15 cellular contexts compared by ENCODE assay signal in the genomic region with DNA sequence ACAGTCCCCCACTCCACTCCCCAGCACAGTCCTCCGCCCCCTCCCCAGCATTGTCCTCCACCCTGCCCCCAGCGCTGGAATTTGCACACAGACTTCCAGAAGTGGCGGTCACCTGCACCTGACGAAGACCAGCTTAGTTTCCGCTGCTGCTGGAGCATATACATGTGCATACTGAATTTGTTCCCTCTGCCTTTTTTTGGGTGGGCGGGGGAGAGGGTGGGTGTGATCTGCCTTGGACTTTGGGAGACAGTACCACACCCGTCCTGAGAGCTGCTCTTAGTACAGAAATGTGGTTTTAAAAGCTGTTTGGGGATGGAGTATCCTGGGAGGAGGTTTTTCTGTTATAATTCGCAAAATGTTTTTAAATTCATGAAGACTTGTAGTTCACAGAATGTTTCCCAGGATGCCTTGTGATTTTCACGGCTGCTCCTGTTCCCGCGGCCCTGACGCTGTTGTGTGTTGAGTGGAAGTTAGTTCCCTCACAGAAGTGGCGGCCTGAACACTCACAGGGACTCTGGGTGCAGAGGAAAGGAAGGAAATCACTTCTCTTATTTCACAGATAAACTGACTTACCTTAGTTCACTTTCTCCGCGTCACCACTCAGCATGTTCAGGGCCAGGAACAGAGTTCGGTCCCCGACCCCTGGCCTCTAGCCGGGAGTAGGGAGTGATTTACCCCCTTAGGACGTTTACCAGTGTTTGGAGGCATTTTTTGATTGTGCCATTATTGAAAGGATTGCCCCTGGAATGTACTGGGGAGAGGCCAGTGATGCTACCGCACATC. TPM values are rescaled to one million over a fixed set of nuclear protein-coding genes. Genes with fewer than 3 reads are reported as not detected.
DNase-seq lines count a peak whose midpoint lies in the region; TF ChIP-seq lines count a peak whose summit lies in the region.
"Had no signal": no experiment of that assay in that cellular context is flagged by ENCODE, and none has a peak within 500 bp of the region (broad histone marks: within the 10 kb centered on the region; RNA-seq: fewer than 3 reads in every experiment).

No MANE protein-coding gene starts in this region.

- POLR2A ChIA-PET in GM10248 (lab: Yijun Ruan, JAX), result no interaction called here

- H3K4me3 ChIP-seq in H7 (ENCODE audit: insufficient read depth, low read depth, low read length) (no peak overlapping the region), choroid plexus epithelial cell (ENCODE audit: low read depth, low read length) (no peak overlapping the region)
- H3K4me3 ChIP-seq: MG63 had no signal

- intact Hi-C loops in CD14-positive monocyte (cut with micrococcal nuclease), result no loop called here

- H3K9me3 Mint-ChIP-seq in CD14-positive monocyte (no peaks in the 10 kb centered on the region), neural crest cell (no peaks in the 10 kb centered on the region)
- H3K9me3 Mint-ChIP-seq: activated T-helper 2 cell treated with anti-CD3 and anti-CD28 coated beads, Interferon-gamma antibody, Interleukin-2, Interleukin-4, amounts not matched to agents 10 μg/mL and 5 μg/mL and 100 μg/mL, durations not matched to agents 14 hours and 24 hours and 36 hours had no signal

- CTCF ChIA-PET in GM10248 (lab: Yijun Ruan, JAX), result no interaction called here

- peak overlapping the region in 4 of 7 donors; percentile 2 to 78 (median 20) for H3K27ac Mint-ChIP-seq in CD14-positive monocyte
- peak overlapping the region; percentile 29 for H3K27ac Mint-ChIP-seq in neural crest cell (ENCODE audit: unreplicated experiment)
- H3K27ac Mint-ChIP-seq: activated T-helper 2 cell treated with anti-CD3 and anti-CD28 coated beads, Interferon-gamma antibody, Interleukin-2, Interleukin-4, amounts not matched to agents 10 μg/mL and 5 μg/mL and 100 μg/mL, durations not matched to agents 14 hours and 24 hours and 36 hours had no signal

- H3K4me1 Mint-ChIP-seq in CD14-positive monocyte, result peaks cover 2% of the 10 kb centered on the region
- H3K4me1 Mint-ChIP-seq in neural crest cell, result no peaks in the 10 kb centered on the region

- H3K27me3 ChIP-seq in H7 (ENCODE audit: control insufficient read depth, insufficient read depth, low read length), result no peaks in the 10 kb centered on the region
- H3K27me3 ChIP-seq: MG63, neutrophil had no signal

- no peaks in the 10 kb centered on the region for H3K27me3 Mint-ChIP-seq in CD14-positive monocyte (ENCODE audit: low read depth in 3 of 3)
- H3K27me3 Mint-ChIP-seq in neural crest cell (ENCODE audit: low read depth), result no peaks in the 10 kb centered on the region

- no peak for TF ChIP-seq CTCF in CD14-positive monocyte (IDR thresholded peaks at IDR 0.05)
- no peak for TF ChIP-seq CTCF in choroid plexus epithelial cell (conservative IDR thresholded peaks at IDR 0.05; ENCODE audit: low read depth, low read length)
- TF ChIP-seq CTCF in neural crest cell (conservative IDR thresholded peaks at IDR 0.05), result no peak
- no peak for TF ChIP-seq CTCF in GM10248 (IDR thresholded peaks at IDR 0.05; ENCODE audit: control extremely low read depth, extremely low read depth, low read depth, missing control alignments)

- H3K36me3 Mint-ChIP-seq in CD14-positive monocyte (peaks cover 19 to 48% of the 10 kb centered on the region in 2 donors), neural crest cell (ENCODE audit: low read depth) (no peaks in the 10 kb centered on the region)

- no peak overlapping the region for H3K4me3 Mint-ChIP-seq in CD14-positive monocyte
- no peak overlapping the region for H3K4me3 Mint-ChIP-seq in neural crest cell

- DNase-seq in CD14-positive monocyte (ENCODE audit: low spot score) (no peak), H7 (peak; percentile 21), choroid plexus epithelial cell (ENCODE audit: low read depth) (peak; percentile 41), neural crest cell (ENCODE audit: low read depth, low spot score) (no peak), amniotic stem cell (lab: John Stamatoyannopoulos, UW) (no peak), NCI-H1092 (lab: John Stamatoyannopoulos, UW) (no peak), GM10248 (ENCODE audit: extremely low spot score) (no peak)
- DNase-seq: activated CD4-positive, CD25-positive, alpha-beta regulatory T cell treated with anti-CD3 and anti-CD28 coated beads, Interleukin-2, amount 50 U/mL, for 72 hours; MG63; NCI-H187; NCI-H226; NCI-H82; PC-3 had no signal

- peaks cover 6% of the 10 kb centered on the region for H3K36me3 ChIP-seq in H7 (replicated peaks; ENCODE audit: control insufficient read depth, insufficient read depth, low read length)
- H3K36me3 ChIP-seq: neutrophil had no signal

RNA-seq across cellular contexts. Expression of a gene that starts 18.6 kb away (rescaled TPM):
- polyA plus RNA-seq in CD14-positive monocyte, result 1 to 10 TPM; 6.5 to 8.1 TPM
- total RNA-seq in H7 (2014; rRNA removed; shearing (Covaris generic)), result 104 and 120 TPM in 2 replicates
- total RNA-seq in neural crest cell, result 18.9 and 24.0 TPM in 2 replicates

Comparison
In these comparisons a context has a peak if more than half of its experiments do, and no peak if none do; other contexts are left out.
1. DNase-seq: peak in H7 (single experiment) and choroid plexus epithelial cell (single experiment); none in CD14-positive monocyte (single experiment), neural crest cell (single experiment), amniotic stem cell (single experiment), NCI-H1092 (single experiment) and GM10248 (single experiment).